Comparison of ENCODE assay signal across 22 cellular contexts in the genomic region with DNA sequence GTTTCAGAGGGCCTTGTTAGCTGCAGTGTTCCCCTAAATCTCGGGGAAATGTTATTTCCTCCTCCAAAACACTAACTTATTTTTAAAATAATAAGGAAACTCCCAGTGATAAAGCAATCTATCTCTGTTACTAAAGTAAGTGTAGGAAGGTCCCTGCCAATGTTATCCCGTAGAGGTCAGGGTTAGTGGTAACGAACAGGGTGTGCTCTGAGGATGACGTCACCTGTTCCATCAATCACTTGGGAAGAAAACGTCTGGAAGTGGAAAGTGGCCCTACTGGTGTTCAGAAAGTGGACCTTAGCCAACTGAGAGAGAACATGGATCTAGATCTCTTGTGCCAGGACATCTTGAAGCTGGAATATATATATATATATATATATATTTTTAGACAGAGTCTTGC.
DNase-seq lines count a peak whose midpoint lies in the region; ATAC-seq and TF ChIP-seq lines count a peak whose summit lies in the region.
"Had no signal": no experiment of that assay in that cellular context is flagged by ENCODE, and none has a peak within 500 bp of the region (broad histone marks: within the 10 kb centered on the region; RNA-seq: fewer than 3 reads in every experiment).

No MANE protein-coding gene starts in this region.

- no peaks in the 10 kb centered on the region for H3K9me3 ChIP-seq in SJCRH30 (replicated peaks)
- no peaks in the 10 kb centered on the region for H3K9me3 ChIP-seq in mucosa of descending colon

- H3K27me3 ChIP-seq in SJCRH30 = no peaks in the 10 kb centered on the region
- H3K27me3 ChIP-seq: brain microvascular endothelial cell had no signal

- ATAC-seq in mucosa of descending colon (peak; percentile 56), HG02970 (IDR thresholded peaks at IDR 0.05; ENCODE audit: low FRiP score, unreplicated experiment) (no peak)
- ATAC-seq: activated CD8-positive, alpha-beta T cell treated with anti-CD3 and anti-CD28 coated beads for 36 hours; activated T-cell treated with anti-CD3 and anti-CD28 coated beads, Interleukin-2, amount 50 U/mL, for 72 hours; WTC11 had no signal

- H3K36me3 ChIP-seq in SJCRH30 = no peaks in the 10 kb centered on the region
- H3K36me3 ChIP-seq in mucosa of descending colon (ENCODE audit: low read depth) = no peaks in the 10 kb centered on the region
- H3K36me3 ChIP-seq: brain microvascular endothelial cell had no signal

- H3K4me3 ChIP-seq in AG10803 (ENCODE audit: low read length) = no peak overlapping the region
- H3K4me3 ChIP-seq in SJCRH30 = no peak overlapping the region
- no peak overlapping the region for H3K4me3 ChIP-seq in fibroblast of the aortic adventitia (ENCODE audit: low read depth, low read length)
- H3K4me3 ChIP-seq in mucosa of descending colon = no peak overlapping the region
- no peak overlapping the region for H3K4me3 ChIP-seq in foreskin fibroblast (ENCODE audit: low read depth in 1 of 2, low read length in 2 of 2)

- TF ChIP-seq CTCF in AG10803 (conservative IDR thresholded peaks at IDR 0.05; ENCODE audit: low read length) (no peak), fibroblast of the aortic adventitia (IDR thresholded peaks at IDR 0.05; ENCODE audit: insufficient read depth, low read length) (no peak), mucosa of descending colon (IDR thresholded peaks at IDR 0.05) (no peak), foreskin fibroblast (IDR thresholded peaks at IDR 0.05; ENCODE audit: low read depth, low read length) (no peak)

- H3K27ac ChIP-seq in SJCRH30 = peak overlapping the region; percentile 27
- H3K27ac ChIP-seq: brain microvascular endothelial cell had no signal

- peaks cover 6% of the 10 kb centered on the region for H3K4me1 ChIP-seq in SJCRH30
- H3K4me1 ChIP-seq in mucosa of descending colon (ENCODE audit: low read depth) = no peaks in the 10 kb centered on the region

- peak; percentile 22 for DNase-seq in AG10803 (ENCODE audit: low read depth)
- DNase-seq in SJCRH30 = peak; percentile 25 to 53
- peak; percentile 87 for DNase-seq in fibroblast of the aortic adventitia (ENCODE audit: low read depth)
- DNase-seq in mucosa of descending colon = no peak
- no peak for DNase-seq in foreskin fibroblast
- no peak for DNase-seq in HuH-7.5 (ENCODE audit: low spot score)
- no peak for DNase-seq in NCI-H345 treated with DMSO at 0.1 percent for 48 hours (lab: John Stamatoyannopoulos, UW; ENCODE audit: unreplicated experiment)
- DNase-seq: activated CD8-positive, alpha-beta T cell treated with anti-CD3 and anti-CD28 coated beads for 36 hours; activated T-cell treated with anti-CD3 and anti-CD28 coated beads, Interleukin-2, amount 50 U/mL, for 72 hours; CD4-positive, alpha-beta T cell; cortex of kidney; DMS53; islet precursor cell; NCI-H1930; NCI-H524; SIG-M5; stimulated activated CD4-positive, alpha-beta T cell treated with anti-CD3 and anti-CD28 coated beads, Interleukin-15, amount 100 ng/mL, for 24 hours; stimulated activated naive CD4-positive, alpha-beta T cell; trophoblast cell had no signal

- intact Hi-C loops in mucosa of descending colon (cut with DNase I, micrococcal nuclease) = no loop called here

Comparison
In these comparisons a context has a peak if more than half of its experiments do, and no peak if none do; other contexts are left out.
1. DNase-seq: peak in AG10803 (single experiment), SJCRH30 (2 of 2) and fibroblast of the aortic adventitia (single experiment); none in mucosa of descending colon (0 of 3), foreskin fibroblast (0 of 2), HuH-7.5 (single experiment) and NCI-H345 treated with DMSO at 0.1 percent for 48 hours (single experiment).